ENCODE assay signal across 18 cellular contexts in the genomic region with DNA sequence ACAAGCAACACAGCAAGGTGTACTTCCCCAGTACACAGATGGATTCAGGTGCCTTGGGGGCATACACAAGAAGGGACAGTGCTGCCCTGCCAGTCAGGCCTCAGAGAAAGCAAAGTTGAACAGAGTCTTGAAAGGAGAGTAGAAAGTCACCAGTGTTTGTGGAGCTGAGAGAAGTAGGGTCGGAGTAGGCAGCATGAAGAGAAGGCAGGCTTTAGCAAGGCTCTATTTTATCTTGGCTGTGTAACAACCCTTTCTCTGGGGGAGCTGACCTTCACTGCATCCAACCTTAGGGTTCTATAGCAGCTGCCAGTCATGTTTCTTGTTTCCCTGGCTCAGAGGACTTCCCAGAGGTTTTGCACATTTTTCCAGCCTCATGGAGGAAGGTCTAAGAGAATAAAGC.
A peak's percentile ranks its signal among the peaks of the same experiment; 100 is the strongest.
DNase-seq lines count a peak whose midpoint lies in the region; ATAC-seq, FAIRE-seq and TF ChIP-seq lines count a peak whose summit lies in the region.
"Had no signal": no experiment of that assay in that cellular context is flagged by ENCODE, and none has a peak within 500 bp of the region (broad histone marks: within the 10 kb centered on the region; RNA-seq: fewer than 3 reads in every experiment).

No MANE protein-coding gene starts in this region.

- intact Hi-C loops in IMR-90 (cut with micrococcal nuclease) (no loop called here), tibial artery (cut with DNase I; ENCODE audit: low total_unique reads) (no loop called here), pancreas (cut with DNase I) (no loop called here)

- peaks cover 19 to 55% of the 10 kb centered on the region in 2 experiments for H3K79me1 ChIP-seq in IMR-90 (ENCODE audit: low read depth in 1 of 2, low read length in 2 of 2)

- H3K4me1 ChIP-seq in IMR-90 (ENCODE audit: control insufficient read depth, insufficient read depth, low read length) (peaks cover 29% of the 10 kb centered on the region), adipocyte (ENCODE audit: control insufficient read depth, insufficient read depth, low read length) (peaks cover 76% of the 10 kb centered on the region), foreskin keratinocyte (peaks cover 63% of the 10 kb centered on the region), tibial artery (peaks cover 0 to 97% (median 39%) of the 10 kb centered on the region in 4 donors), upper lobe of left lung (no peaks in the 10 kb centered on the region), pancreas (no peaks in the 10 kb centered on the region)

- no peak for TF ChIP-seq EP300 in upper lobe of left lung (IDR thresholded peaks at IDR 0.05)

- dilution Hi-C loops in IMR-90 (cut with HindIII; ENCODE audit: low sequenced_read_pairs, unreplicated experiment): no loop called here

- H3K27me3 ChIP-seq in IMR-90 (ENCODE audit: control insufficient read depth, insufficient read depth, low read length) (no peaks in the 10 kb centered on the region), adipocyte (replicated peaks; ENCODE audit: control insufficient read depth, insufficient read depth, low read length) (no peaks in the 10 kb centered on the region), foreskin keratinocyte (no peaks in the 10 kb centered on the region), tibial artery (no peaks in the 10 kb centered on the region), upper lobe of left lung (no peaks in the 10 kb centered on the region), pancreas (no peaks in the 10 kb centered on the region)
- H3K27me3 ChIP-seq: cardiac muscle cell, MG63 had no signal

- H3K14ac ChIP-seq in IMR-90 (replicated peaks; ENCODE audit: low read depth, low read length): peak overlapping the region; percentile 95

- no peak overlapping the region for H2AFZ ChIP-seq in IMR-90 (replicated peaks; ENCODE audit: low read length, poor library complexity)

- H3K9me3 ChIP-seq in IMR-90 (ENCODE audit: control insufficient read depth, insufficient read depth, low read length): no peaks in the 10 kb centered on the region
- H3K9me3 ChIP-seq in adipocyte (ENCODE audit: control insufficient read depth, low read length): no peaks in the 10 kb centered on the region
- H3K9me3 ChIP-seq in tibial artery: no peaks in the 10 kb centered on the region
- no peaks in the 10 kb centered on the region for H3K9me3 ChIP-seq in upper lobe of left lung
- H3K9me3 ChIP-seq in pancreas: no peaks in the 10 kb centered on the region
- H3K9me3 ChIP-seq: MG63 had no signal

- peak overlapping the region; percentile 92 for H3K23ac ChIP-seq in IMR-90 (ENCODE audit: low read depth, low read length)

- H3K56ac ChIP-seq in IMR-90 (ENCODE audit: extremely low read depth, insufficient read depth, low read length): peak overlapping the region; percentile 91

- peak overlapping the region; percentile 98 for H3K27ac ChIP-seq in IMR-90 (ENCODE audit: insufficient read depth, low read length)
- H3K27ac ChIP-seq in foreskin keratinocyte: peak overlapping the region; percentile 80
- peak overlapping the region; percentile 63 to 71 for H3K27ac ChIP-seq in tibial artery
- H3K27ac ChIP-seq in upper lobe of left lung: no peak overlapping the region
- no peak overlapping the region for H3K27ac ChIP-seq in pancreas
- H3K27ac ChIP-seq: cardiac muscle cell had no signal

- H4K8ac ChIP-seq in IMR-90 (ENCODE audit: low read depth in 2 of 2, low read length in 2 of 2): peak overlapping the region; percentile 76 to 94

- H2AK5ac ChIP-seq in IMR-90 (ENCODE audit: low read depth, low read length): peak overlapping the region; percentile 100

- H4K5ac ChIP-seq in IMR-90 (ENCODE audit: low read depth, low read length): peak overlapping the region; percentile 99

- no peak for TF ChIP-seq POLR2A in IMR-90 (IDR thresholded peaks at IDR 0.05; ENCODE audit: low read depth, low read length)
- no peak for TF ChIP-seq POLR2A in upper lobe of left lung (IDR thresholded peaks at IDR 0.05)

- H3K9ac ChIP-seq in IMR-90 (ENCODE audit: low read depth, low read length) (peak overlapping the region; percentile 76), adipocyte (ENCODE audit: low read length) (peak overlapping the region; percentile 65)

- no peak for DNase-seq in IMR-90
- no peak for DNase-seq in adipocyte (ENCODE audit: low read depth)
- no peak for DNase-seq in foreskin keratinocyte
- no peak for DNase-seq in tibial artery
- DNase-seq in upper lobe of left lung: no peak
- no peak for DNase-seq in pancreas
- DNase-seq: activated CD4-positive, alpha-beta T cell treated with anti-CD3 and anti-CD28 coated beads for 4 hours; activated T-cell treated with anti-CD3 and anti-CD28 coated beads, Interleukin-2, amount 50 U/mL, for 4 hours; AML-193; CD4-positive, alpha-beta memory T cell; mesendoderm; NCI-H1417 treated with DMSO at 0.1 percent for 48 hours; NCI-H446 treated with DMSO at 0.1 percent for 48 hours had no signal

- no peak overlapping the region; the same call in 1 of the 2 replicates for H3K4me2 ChIP-seq in IMR-90 (ENCODE audit: low read depth, low read length)

- no CpG with 5 or more reads among the region's 1 CpG for WGBS in IMR-90 (ENCODE audit: extremely low coverage in 2 of 2, insufficient read length in 1 of 2), 2 experiments
- WGBS in upper lobe of left lung, 2 donors: 86 to 95% methylated on average over 1 of the region's 1 CpG
- 71 to 78% methylated on average over 1 of the region's 1 CpG for WGBS in pancreas, 2 donors

- peak overlapping the region; percentile 98 for H2BK20ac ChIP-seq in IMR-90 (ENCODE audit: low read depth, low read length)

- no peak for TF ChIP-seq RAD21 in IMR-90 (IDR thresholded peaks at IDR 0.05; ENCODE audit: low read length)

- no peaks in the 10 kb centered on the region for H4K20me1 ChIP-seq in IMR-90 (ENCODE audit: insufficient read depth, low read length)

- H3K18ac ChIP-seq in IMR-90 (ENCODE audit: low read depth, low read length): peak overlapping the region; percentile 99

- no TSS peak for BruUV-seq in IMR-90 (replicated peaks; lab: Mats Ljungman, UMichigan)

- peak overlapping the region; percentile 100 for H4K91ac ChIP-seq in IMR-90 (ENCODE audit: insufficient read depth, low read depth, low read length)

- POLR2A ChIA-PET in IMR-90 (lab: Charles Lee; ENCODE audit: unreplicated experiment): interaction anchor here (0.6 to 1.1 kb wide), 3 partner anchors 93 to 94 kb away, joined by 3 to 10 read pairs (median 4); no protein-coding TSS in a partner anchor

- peaks cover 11% of the 10 kb centered on the region for H3K36me3 ChIP-seq in IMR-90 (ENCODE audit: control insufficient read depth, insufficient read depth, low read length)
- no peaks in the 10 kb centered on the region for H3K36me3 ChIP-seq in adipocyte (ENCODE audit: control insufficient read depth, insufficient read depth, low read length, severe bottlenecking)
- no peaks in the 10 kb centered on the region for H3K36me3 ChIP-seq in tibial artery
- H3K36me3 ChIP-seq in upper lobe of left lung: no peaks in the 10 kb centered on the region
- H3K36me3 ChIP-seq in pancreas: no peaks in the 10 kb centered on the region
- H3K36me3 ChIP-seq: cardiac muscle cell had no signal

- CTCF ChIA-PET in IMR-90 (lab: Yijun Ruan, JAX): interaction anchor here (0.5 to 1.6 kb wide), 3 partner anchors 13 to 539 kb away, joined by 3 to 10 read pairs (median 4); no protein-coding TSS in a partner anchor

- H2BK5ac ChIP-seq in IMR-90 (ENCODE audit: low read depth, low read length, poor library complexity, severe bottlenecking): peak overlapping the region; percentile 99

- peaks cover 10% of the 10 kb centered on the region for H3K9me1 ChIP-seq in IMR-90 (ENCODE audit: insufficient read depth, low read length)

- no peak for ATAC-seq in IMR-90 (ENCODE audit: low read depth)
- no peak for ATAC-seq in foreskin keratinocyte
- no peak for ATAC-seq in HG02973 (IDR thresholded peaks at IDR 0.05; ENCODE audit: unreplicated experiment)
- ATAC-seq in upper lobe of left lung (ENCODE audit: low FRiP score in 2 of 2): no peak
- ATAC-seq in pancreas: no peak
- ATAC-seq: K562 had no signal

- peak overlapping the region; percentile 98 for H2BK120ac ChIP-seq in IMR-90 (ENCODE audit: low read depth, low read length)

- H3K4ac ChIP-seq in IMR-90 (ENCODE audit: low read depth, low read length): peak overlapping the region; percentile 99

- in situ Hi-C loops in IMR-90 (cut with MboI; ENCODE audit: low sequenced_read_pairs): loop anchor here (25.0 kb wide), 1 partner anchor 994 kb away; a partner anchor contains a TSS

- peak overlapping the region; percentile 98 for H2BK15ac ChIP-seq in IMR-90 (ENCODE audit: low read depth, low read length)

- peak overlapping the region; percentile 21 for H2AK9ac ChIP-seq in IMR-90 (replicated peaks; ENCODE audit: low read depth, low read length, poor library complexity)

- FAIRE-seq in pancreas (lab: Jason Lieb, UNC): no peak
- FAIRE-seq: K562, RCC 7860 had no signal

- TF ChIP-seq CTCF in IMR-90 (conservative IDR thresholded peaks at IDR 0.05; ENCODE audit: low read depth, low read length) (no peak), foreskin keratinocyte (conservative IDR thresholded peaks at IDR 0.05) (no peak), tibial artery (IDR thresholded peaks at IDR 0.05) (no peak), upper lobe of left lung (IDR thresholded peaks at IDR 0.05) (no peak), pancreas (IDR thresholded peaks at IDR 0.05) (no peak)

- H3K4me3 ChIP-seq in IMR-90 (ENCODE audit: insufficient read depth, low read depth, low read length) (no peak overlapping the region), adipocyte (ENCODE audit: low read length) (no peak overlapping the region), tibial artery (no peak overlapping the region), upper lobe of left lung (no peak overlapping the region), pancreas (no peak overlapping the region)
- H3K4me3 ChIP-seq: cardiac muscle cell, K562, MG63 had no signal

TF ChIP-seq in IMR-90, 13 proteins besides CTCF, POLR2A, EP300 and RAD21 (continues in another document):
- TF ChIP-seq RFX5 (IDR thresholded peaks at IDR 0.05; ENCODE audit: low read depth, low read length) (no peak), CEBPB (IDR thresholded peaks at IDR 0.05; ENCODE audit: low read depth, low read length) (no peak), SMC3 (IDR thresholded peaks at IDR 0.05; ENCODE audit: low read depth, low read length) (no peak), MAZ (IDR thresholded peaks at IDR 0.05; ENCODE audit: borderline replicate concordance, low read depth, low read length) (no peak), BHLHE40 (IDR thresholded peaks at IDR 0.05; ENCODE audit: low read depth, low read length) (no peak), MAFK (IDR thresholded peaks at IDR 0.05; ENCODE audit: low read depth, low read length) (no peak)
- TF ChIP-seq, protein P1, sequence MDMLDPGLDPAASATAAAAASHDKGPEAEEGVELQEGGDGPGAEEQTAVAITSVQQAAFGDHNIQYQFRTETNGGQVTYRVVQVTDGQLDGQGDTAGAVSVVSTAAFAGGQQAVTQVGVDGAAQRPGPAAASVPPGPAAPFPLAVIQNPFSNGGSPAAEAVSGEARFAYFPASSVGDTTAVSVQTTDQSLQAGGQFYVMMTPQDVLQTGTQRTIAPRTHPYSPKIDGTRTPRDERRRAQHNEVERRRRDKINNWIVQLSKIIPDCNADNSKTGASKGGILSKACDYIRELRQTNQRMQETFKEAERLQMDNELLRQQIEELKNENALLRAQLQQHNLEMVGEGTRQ (IDR thresholded peaks at IDR 0.05; ENCODE audit: low read depth, low read length): no peak

Comparison
In these comparisons a context has a peak if more than half of its experiments do, and no peak if none do; other contexts are left out.
1. H3K27ac ChIP-seq: peak in IMR-90 (single experiment), foreskin keratinocyte (single experiment) and tibial artery (2 of 2); none in upper lobe of left lung (0 of 4) and pancreas (0 of 4).